In genomic region chr3:102258666-102259227, GRCh38 we compare ENCODE assay signal across 13 cellular contexts.
A peak's percentile ranks its signal among the peaks of the same experiment; 100 is the strongest.
DNase-seq lines count a peak whose midpoint lies in the region; ATAC-seq and TF ChIP-seq lines count a peak whose summit lies in the region.
"Had no signal": no experiment of that assay in that cellular context is flagged by ENCODE, and none has a peak within 500 bp of the region (broad histone marks: within the 10 kb centered on the region; RNA-seq: fewer than 3 reads in every experiment).

No MANE protein-coding gene starts in this region.

- no peak overlapping the region for H3K27ac ChIP-seq in PC-9
- no peak overlapping the region for H3K27ac ChIP-seq in CD8-positive, alpha-beta T cell (ENCODE audit: low read depth, low read length)
- no peak overlapping the region for H3K27ac ChIP-seq in esophagus squamous epithelium
- H3K27ac ChIP-seq: SJSA1 had no signal

- no peaks in the 10 kb centered on the region for H3K36me3 ChIP-seq in PC-9 (ENCODE audit: low read depth)
- no peaks in the 10 kb centered on the region for H3K36me3 ChIP-seq in CD8-positive, alpha-beta T cell (ENCODE audit: insufficient read depth, low read length)
- no peaks in the 10 kb centered on the region for H3K36me3 ChIP-seq in esophagus squamous epithelium
- H3K36me3 ChIP-seq: SJSA1 had no signal

- DNase-seq in GM13976 (ENCODE audit: low spot score) (peak; percentile 32), PC-9 (no peak), esophagus squamous epithelium (lab: John Stamatoyannopoulos, UW) (no peak), left ventricle myocardium superior (no peak), SIG-M5 (lab: John Stamatoyannopoulos, UW) (no peak)
- no peak for DNase-seq in CD8-positive, alpha-beta T cell
- DNase-seq: activated CD4-positive, CD25-positive, alpha-beta regulatory T cell; NCI-H1105; NCI-H748 treated with DMSO at 0.1 percent for 48 hours had no signal

- 0 out of 2 replicates have a peak overlapping the region, but pooled peaks have one; percentile 2 for H2AFZ ChIP-seq in PC-9

- no peaks in the 10 kb centered on the region for H3K9me3 ChIP-seq in PC-9 (ENCODE audit: insufficient read depth, low read depth)
- H3K9me3 ChIP-seq in CD8-positive, alpha-beta T cell (ENCODE audit: low read length): no peaks in the 10 kb centered on the region
- no peaks in the 10 kb centered on the region for H3K9me3 ChIP-seq in esophagus squamous epithelium
- H3K9me3 ChIP-seq: SJSA1 had no signal

- no peaks in the 10 kb centered on the region; the same call in none of the 2 replicates for H3K9me2 ChIP-seq in PC-9 (ENCODE audit: insufficient read depth)

- H3K4me3 ChIP-seq in PC-9: no peak overlapping the region
- H3K4me3 ChIP-seq in CD8-positive, alpha-beta T cell (ENCODE audit: low read depth, low read length): no peak overlapping the region
- H3K4me3 ChIP-seq in esophagus squamous epithelium: no peak overlapping the region
- H3K4me3 ChIP-seq: SJSA1 had no signal

- no peak overlapping the region for H3K27ac Mint-ChIP-seq in CD8-positive, alpha-beta T cell

- H3K27me3 ChIP-seq in PC-9 (ENCODE audit: insufficient read depth, low read depth) (no peaks in the 10 kb centered on the region), esophagus squamous epithelium (no peaks in the 10 kb centered on the region)
- H3K27me3 ChIP-seq in CD8-positive, alpha-beta T cell (ENCODE audit: insufficient read depth, low read length): no peaks in the 10 kb centered on the region
- H3K27me3 ChIP-seq: SJSA1 had no signal

- POLR2A ChIA-PET in PC-9 (lab: Charles Lee; ENCODE audit: unreplicated experiment): no interaction called here
- POLR2A ChIA-PET in CD8-positive, alpha-beta T cell (lab: Charles Lee): no interaction called here

- intact Hi-C loops in PC-9 (cut with micrococcal nuclease; ENCODE audit: unreplicated experiment): no loop called here
- intact Hi-C loops in CD8-positive, alpha-beta T cell (cut with DNase I, micrococcal nuclease): no loop called here
- intact Hi-C loops in esophagus squamous epithelium (cut with DNase I): no loop called here
- intact Hi-C loops in left ventricle myocardium superior (cut with micrococcal nuclease): no loop called here

- H3K36me3 Mint-ChIP-seq in CD8-positive, alpha-beta T cell: no peaks in the 10 kb centered on the region

- H4K20me1 ChIP-seq in PC-9 (ENCODE audit: insufficient read depth): no peaks in the 10 kb centered on the region

- no peak for TF ChIP-seq CTCF in GM13976 (IDR thresholded peaks at IDR 0.05; ENCODE audit: borderline replicate concordance, control extremely low read depth, extremely low read depth, insufficient read depth, missing control alignments)
- no peak for TF ChIP-seq CTCF in PC-9 (conservative IDR thresholded peaks at IDR 0.05)
- TF ChIP-seq CTCF in CD8-positive, alpha-beta T cell (IDR thresholded peaks at IDR 0.05): no peak
- TF ChIP-seq CTCF in esophagus squamous epithelium (IDR thresholded peaks at IDR 0.05): no peak

- no TSS peak for BruUV-seq in PC-9 (replicated peaks; lab: Mats Ljungman, UMichigan)

- H3K79me2 ChIP-seq in PC-9 (ENCODE audit: low read depth): no peaks in the 10 kb centered on the region

- CTCF ChIA-PET in PC-9 (lab: Charles Lee): no interaction called here
- CTCF ChIA-PET in CD8-positive, alpha-beta T cell (lab: Charles Lee): no interaction called here

- in situ Hi-C loops in GM13976 (cut with MboI; ENCODE audit: low sequenced_read_pairs, unreplicated experiment): no loop called here

- ATAC-seq in GM21367 (IDR thresholded peaks at IDR 0.05; ENCODE audit: unreplicated experiment) (peak; percentile 85), HG02973 (IDR thresholded peaks at IDR 0.05; ENCODE audit: unreplicated experiment) (peak; percentile 87), left ventricle myocardium superior (no peak)
- ATAC-seq in CD8-positive, alpha-beta T cell: no peak
- ATAC-seq: left lobe of liver had no signal

- TF ChIP-seq POLR2A in esophagus squamous epithelium (IDR thresholded peaks at IDR 0.05): no peak

- H3K4me3 Mint-ChIP-seq in CD8-positive, alpha-beta T cell: no peak overlapping the region

- 32 to 37% methylated on average over 3 of the region's 3 CpGs for WGBS in esophagus squamous epithelium, 2 donors

- no peaks in the 10 kb centered on the region for H3K4me1 Mint-ChIP-seq in CD8-positive, alpha-beta T cell (ENCODE audit: low read depth)

- H3F3A ChIP-seq in PC-9 (ENCODE audit: insufficient read depth, low read depth): no peaks in the 10 kb centered on the region

- H3K27me3 Mint-ChIP-seq in CD8-positive, alpha-beta T cell (ENCODE audit: low read depth): peaks cover 16% of the 10 kb centered on the region

- H3K4me1 ChIP-seq in PC-9 (replicated peaks; ENCODE audit: insufficient read depth) (no peaks in the 10 kb centered on the region), esophagus squamous epithelium (no peaks in the 10 kb centered on the region)
- H3K4me1 ChIP-seq in CD8-positive, alpha-beta T cell (ENCODE audit: insufficient read depth, low read length): no peaks in the 10 kb centered on the region
- H3K4me1 ChIP-seq: SJSA1 had no signal

- H3K4me2 ChIP-seq in PC-9: no peak overlapping the region

- H3K9me3 Mint-ChIP-seq in CD8-positive, alpha-beta T cell: no peaks in the 10 kb centered on the region

Comparison
In these comparisons a context has a peak if more than half of its experiments do, and no peak if none do; other contexts are left out.
1. ATAC-seq: peak in GM21367 (single experiment) and HG02973 (single experiment); none in CD8-positive, alpha-beta T cell (single experiment) and left ventricle myocardium superior (single experiment).